Comparison of ENCODE assay signal across 17 cellular contexts in the genomic region with DNA sequence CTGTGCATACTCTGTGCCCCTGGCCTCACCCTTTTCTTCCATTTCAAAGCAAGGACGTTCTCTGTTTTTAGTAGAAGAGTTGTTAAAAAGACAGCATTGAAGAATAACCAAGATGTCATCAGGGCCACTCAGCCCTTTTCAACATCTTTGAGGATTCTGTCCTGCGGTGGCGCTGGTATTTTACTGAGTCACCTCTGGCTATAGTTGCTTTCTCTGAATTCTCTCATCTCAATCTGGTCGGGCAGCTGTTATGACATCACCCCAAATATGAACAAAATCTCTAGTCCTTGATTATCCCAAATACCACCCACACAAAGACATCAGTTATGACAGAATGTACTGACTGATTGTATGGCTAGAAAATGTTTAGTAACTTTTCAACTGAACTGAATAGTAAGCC.
A peak's percentile ranks its signal among the peaks of the same experiment; 100 is the strongest.
DNase-seq lines count a peak whose midpoint lies in the region; ATAC-seq and TF ChIP-seq lines count a peak whose summit lies in the region.
"Had no signal": no experiment of that assay in that cellular context is flagged by ENCODE, and none has a peak within 500 bp of the region (broad histone marks: within the 10 kb centered on the region; RNA-seq: fewer than 3 reads in every experiment).

No MANE protein-coding gene starts in this region.

- no peak overlapping the region for H3K4me3 ChIP-seq in brain microvascular endothelial cell (ENCODE audit: low read depth, low read length)
- H3K4me3 ChIP-seq: gastrocnemius medialis, uterus had no signal

- no peaks in the 10 kb centered on the region for H3K4me1 Mint-ChIP-seq in activated T-helper 17 cell treated with anti-CD3 and anti-CD28 coated beads, Interleukin-2, amount 50 U/mL, for 72 hours
- H3K4me1 Mint-ChIP-seq: activated naive CD4-positive, alpha-beta T cell treated with anti-CD3 and anti-CD28 coated beads, Interleukin-2, amount 10 ng/mL, durations not matched to agents 7 days and 5 days had no signal

- no peak overlapping the region for H3K4me3 Mint-ChIP-seq in activated T-helper 17 cell treated with anti-CD3 and anti-CD28 coated beads, Interleukin-2, amount 50 U/mL, for 72 hours
- H3K4me3 Mint-ChIP-seq: activated CD8-positive, alpha-beta T cell treated with anti-CD3 and anti-CD28 coated beads for 36 hours; activated naive CD4-positive, alpha-beta T cell treated with anti-CD3 and anti-CD28 coated beads, Interleukin-2, amount 10 ng/mL, durations not matched to agents 7 days and 5 days had no signal

- H3K27ac ChIP-seq in brain microvascular endothelial cell = peak overlapping the region; percentile 50
- H3K27ac ChIP-seq: gastrocnemius medialis, uterus had no signal

- no peak for ATAC-seq in HG03175 (IDR thresholded peaks at IDR 0.05; ENCODE audit: unreplicated experiment)
- no peak for ATAC-seq in activated T-helper 17 cell treated with anti-CD3 and anti-CD28 coated beads, Interleukin-2, amount 50 U/mL, for 72 hours (replicated peaks)
- ATAC-seq: activated CD8-positive, alpha-beta T cell treated with anti-CD3 and anti-CD28 coated beads for 36 hours; gastrocnemius medialis; left ventricle myocardium superior had no signal

- in situ Hi-C loops in brain microvascular endothelial cell (cut with HindIII; ENCODE audit: low pct_ligation_motif_present, low sequenced_read_pairs) = no loop called here

- no peak overlapping the region for H3K27ac Mint-ChIP-seq in activated T-helper 17 cell treated with anti-CD3 and anti-CD28 coated beads, Interleukin-2, amount 50 U/mL, for 72 hours
- H3K27ac Mint-ChIP-seq: activated CD8-positive, alpha-beta T cell treated with anti-CD3 and anti-CD28 coated beads for 36 hours; activated naive CD4-positive, alpha-beta T cell treated with anti-CD3 and anti-CD28 coated beads, Interleukin-2, amount 10 ng/mL, durations not matched to agents 7 days and 5 days had no signal

- no peaks in the 10 kb centered on the region for H3K36me3 Mint-ChIP-seq in activated T-helper 17 cell treated with anti-CD3 and anti-CD28 coated beads, Interleukin-2, amount 50 U/mL, for 72 hours (ENCODE audit: low read depth)
- H3K36me3 Mint-ChIP-seq: activated naive CD4-positive, alpha-beta T cell treated with anti-CD3 and anti-CD28 coated beads, Interleukin-2, amount 10 ng/mL, durations not matched to agents 7 days and 5 days had no signal

- peaks cover 18% of the 10 kb centered on the region for H3K9me3 Mint-ChIP-seq in activated T-helper 17 cell treated with anti-CD3 and anti-CD28 coated beads, Interleukin-2, amount 50 U/mL, for 72 hours
- H3K9me3 Mint-ChIP-seq: activated CD8-positive, alpha-beta T cell treated with anti-CD3 and anti-CD28 coated beads for 36 hours; activated naive CD4-positive, alpha-beta T cell treated with anti-CD3 and anti-CD28 coated beads, Interleukin-2, amount 10 ng/mL, durations not matched to agents 7 days and 5 days had no signal

- DNase-seq in AG08395 (ENCODE audit: low spot score) (peak; percentile 84), HS-5 (ENCODE audit: low read depth) (peak; percentile 61), brain microvascular endothelial cell (peak; percentile 93), iris pigment epithelial cell (ENCODE audit: low read depth) (peak; percentile 86), activated gamma-delta T cell (lab: John Stamatoyannopoulos, UW) (no peak), CD1c-positive myeloid dendritic cell (ENCODE audit: extremely low spot score) (no peak)
- DNase-seq: activated CD8-positive, alpha-beta T cell treated with anti-CD3 and anti-CD28 coated beads for 36 hours; activated naive CD4-positive, alpha-beta T cell treated with anti-CD3 and anti-CD28 coated beads, Interleukin-2, amount 10 ng/mL, durations not matched to agents 7 days and 5 days; AML-193; gastrocnemius medialis; left ventricle myocardium superior; MM.1S; occipital lobe; OCI-M1; uterus had no signal

- no peak for TF ChIP-seq CTCF in brain microvascular endothelial cell (IDR thresholded peaks at IDR 0.05; ENCODE audit: low read depth, low read length, missing control alignments)

- no peaks in the 10 kb centered on the region for H3K27me3 ChIP-seq in brain microvascular endothelial cell (replicated peaks)
- H3K27me3 ChIP-seq: gastrocnemius medialis, uterus had no signal

- no peaks in the 10 kb centered on the region for H3K36me3 ChIP-seq in brain microvascular endothelial cell (replicated peaks)
- H3K36me3 ChIP-seq: gastrocnemius medialis, uterus had no signal

- H3K27me3 Mint-ChIP-seq in activated T-helper 17 cell treated with anti-CD3 and anti-CD28 coated beads, Interleukin-2, amount 50 U/mL, for 72 hours = no peaks in the 10 kb centered on the region
- H3K27me3 Mint-ChIP-seq: activated CD8-positive, alpha-beta T cell treated with anti-CD3 and anti-CD28 coated beads for 36 hours; activated naive CD4-positive, alpha-beta T cell treated with anti-CD3 and anti-CD28 coated beads, Interleukin-2, amount 10 ng/mL, durations not matched to agents 7 days and 5 days had no signal

Comparison
In these comparisons a context has a peak if more than half of its experiments do, and no peak if none do; other contexts are left out.
1. DNase-seq: peak in AG08395 (single experiment), HS-5 (single experiment), brain microvascular endothelial cell (single experiment) and iris pigment epithelial cell (single experiment); none in activated gamma-delta T cell (single experiment) and CD1c-positive myeloid dendritic cell (single experiment).